In genomic region chr14:24817638-24818053, GRCh38 we compare ENCODE assay signal across 1 cellular context.
A peak's percentile ranks its signal among the peaks of the same experiment; 100 is the strongest.
TF ChIP-seq lines count a peak whose summit lies in the region.

No MANE protein-coding gene starts in this region.

TF ChIP-seq in HepG2, 621 proteins besides CTCF, POLR2A, EP300 and RAD21 (continued from another document and continues in another):
- TF ChIP-seq AHDC1 (CRISPR knock-in tag; IDR thresholded peaks at IDR 0.05; ENCODE audit: borderline replicate concordance) (0 out of 2 replicates have a peak, but pooled peaks have one; percentile 2), ISX (CRISPR knock-in tag; conservative IDR thresholded peaks at IDR 0.05) (no peak), ATAD3A (CRISPR knock-in tag; IDR thresholded peaks at IDR 0.05) (peak; percentile 66; the same call in 1 of the 2 replicates), SNAPC4 (CRISPR knock-in tag; IDR thresholded peaks at IDR 0.05) (peak; percentile 8; the same call in 1 of the 2 replicates), HOXA3 (CRISPR knock-in tag; IDR thresholded peaks at IDR 0.05) (no peak), DMAP1 (CRISPR knock-in tag; IDR thresholded peaks at IDR 0.05) (peak; percentile 21; the same call in 1 of the 2 replicates), TMF1 (CRISPR knock-in tag; IDR thresholded peaks at IDR 0.05; ENCODE audit: low read depth) (peak; percentile 84), ZNF703 (CRISPR knock-in tag; IDR thresholded peaks at IDR 0.05; ENCODE audit: borderline replicate concordance) (no peak), ZNF333 (CRISPR knock-in tag; IDR thresholded peaks at IDR 0.05; ENCODE audit: borderline replicate concordance) (no peak; the same call in 1 of the 2 replicates), PPARG (CRISPR knock-in tag; conservative IDR thresholded peaks at IDR 0.05) (no peak), ZFP90 (CRISPR knock-in tag; IDR thresholded peaks at IDR 0.05; ENCODE audit: borderline replicate concordance) (no peak), MYNN (CRISPR knock-in tag; IDR thresholded peaks at IDR 0.05; ENCODE audit: low read depth) (no peak; the same call in 1 of the 2 replicates), ZNF639 (CRISPR knock-in tag; conservative IDR thresholded peaks at IDR 0.05) (no peak; the same call in none of the 2 replicates), MIXL1 (CRISPR knock-in tag; IDR thresholded peaks at IDR 0.05) (no peak), GPBP1L1 (CRISPR knock-in tag; IDR thresholded peaks at IDR 0.05) (no peak), ZNF556 (CRISPR knock-in tag; IDR thresholded peaks at IDR 0.05; ENCODE audit: borderline replicate concordance) (peak; percentile 28; the same call in 1 of the 2 replicates), SIN3B (IDR thresholded peaks at IDR 0.05; ENCODE audit: low read length) (no peak), CAMTA2 (CRISPR knock-in tag; IDR thresholded peaks at IDR 0.05; ENCODE audit: borderline replicate concordance) (no peak; the same call in 1 of the 2 replicates), FOXJ3 (CRISPR knock-in tag; IDR thresholded peaks at IDR 0.05; ENCODE audit: borderline replicate concordance) (no peak), MTF1 (CRISPR knock-in tag; IDR thresholded peaks at IDR 0.05) (no peak), MNT (IDR thresholded peaks at IDR 0.05) (no peak), IKZF4 (CRISPR knock-in tag; IDR thresholded peaks at IDR 0.05; ENCODE audit: borderline replicate concordance, low read depth, not compliant biosample characterization) (no peak), CEBPZ (IDR thresholded peaks at IDR 0.05; ENCODE audit: low read length) (no peak), PAX8 (CRISPR knock-in tag; IDR thresholded peaks at IDR 0.05; ENCODE audit: borderline replicate concordance) (peak; percentile 90; the same call in 1 of the 2 replicates), ZNF580 (CRISPR knock-in tag; IDR thresholded peaks at IDR 0.05; ENCODE audit: borderline replicate concordance, low read depth) (no peak), RELA (CRISPR knock-in tag; IDR thresholded peaks at IDR 0.05) (0 out of 2 replicates have a peak, but pooled peaks have one; percentile 17), PCBP2 (optimal IDR thresholded peaks at IDR 0.05; ENCODE audit: low read depth, low read length, poor library complexity, severe bottlenecking) (no peak), ZNF558 (CRISPR knock-in tag; IDR thresholded peaks at IDR 0.05; ENCODE audit: borderline replicate concordance) (no peak), ZNF501 (CRISPR knock-in tag; IDR thresholded peaks at IDR 0.05) (peak; percentile 95), GTF3A (CRISPR knock-in tag; conservative IDR thresholded peaks at IDR 0.05) (0 out of 2 replicates have a peak, but pooled peaks have one; percentile 31), FOSL2 (CRISPR knock-in tag; IDR thresholded peaks at IDR 0.05) (peak; percentile 3; the same call in 1 of the 2 replicates), ZNF678 (CRISPR knock-in tag; IDR thresholded peaks at IDR 0.05) (peak; percentile 93), RARG (CRISPR knock-in tag; IDR thresholded peaks at IDR 0.05; ENCODE audit: low read depth) (peak; percentile 19; the same call in 1 of the 2 replicates), TARDBP (CRISPR knock-in tag; IDR thresholded peaks at IDR 0.05) (no peak), TRIM22 (IDR thresholded peaks at IDR 0.05) (no peak), ADNP (CRISPR knock-in tag; IDR thresholded peaks at IDR 0.05) (no peak), ZNF816 (CRISPR knock-in tag; IDR thresholded peaks at IDR 0.05; ENCODE audit: borderline replicate concordance) (no peak), ZSCAN25 (CRISPR knock-in tag; IDR thresholded peaks at IDR 0.05) (no peak; the same call in 1 of the 2 replicates), MYC (CRISPR knock-in tag; IDR thresholded peaks at IDR 0.05; ENCODE audit: borderline replicate concordance) (no peak; the same call in 1 of the 2 replicates), RXRA (CRISPR knock-in tag; IDR thresholded peaks at IDR 0.05) (no peak), KDM5B (CRISPR knock-in tag; IDR thresholded peaks at IDR 0.05; ENCODE audit: borderline replicate concordance) (no peak), ZNF260 (CRISPR knock-in tag; IDR thresholded peaks at IDR 0.05; ENCODE audit: borderline replicate concordance, low read depth) (no peak), ZNF510 (CRISPR knock-in tag; IDR thresholded peaks at IDR 0.05; ENCODE audit: low read depth) (peak; percentile 61; the same call in 1 of the 2 replicates), ZNF446 (CRISPR knock-in tag; IDR thresholded peaks at IDR 0.05) (no peak)
